17 cellular contexts compared by ENCODE assay signal in the genomic region with DNA sequence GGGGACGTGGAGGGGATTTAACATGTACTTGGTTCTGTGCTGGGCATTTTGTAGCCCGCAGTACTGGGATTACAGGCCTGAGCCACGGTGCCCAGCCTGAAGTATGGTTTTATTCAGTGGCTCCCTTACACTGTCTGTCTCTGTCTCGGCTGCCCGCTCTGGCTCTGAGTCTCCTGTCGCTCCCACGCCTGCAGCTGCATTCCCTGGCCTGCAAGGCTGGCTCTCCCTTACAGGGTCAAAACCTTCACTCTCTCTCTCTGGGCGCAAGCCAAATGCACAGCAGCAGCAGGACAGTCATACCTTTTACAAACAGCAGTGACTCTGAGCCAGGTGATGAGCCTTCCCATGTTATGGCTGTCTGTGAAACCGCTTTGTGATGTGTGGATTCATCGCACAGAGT.
DNase-seq lines count a peak whose midpoint lies in the region; ATAC-seq and TF ChIP-seq lines count a peak whose summit lies in the region.
"Had no signal": no experiment of that assay in that cellular context is flagged by ENCODE, and none has a peak within 500 bp of the region (broad histone marks: within the 10 kb centered on the region; RNA-seq: fewer than 3 reads in every experiment).

No MANE protein-coding gene starts in this region.

- intact Hi-C loops in mammary epithelial cell (cut with micrococcal nuclease) (no loop called here), heart left ventricle (cut with DNase I) (loop anchor here in 4 of 10 donors (2.0 to 10.0 kb wide), 4 partner anchors 51 to 64 kb away; no protein-coding TSS in a partner anchor)

- no peak overlapping the region for H3K4me3 ChIP-seq in mammary epithelial cell (replicated peaks in 1 of 3; ENCODE audit: insufficient read depth in 1 of 3, low read depth in 2 of 3, low read length in 3 of 3)
- no peak overlapping the region for H3K4me3 ChIP-seq in heart left ventricle
- H3K4me3 ChIP-seq: upper lobe of left lung had no signal

- in situ Hi-C loops in mammary epithelial cell (cut with MboI; ENCODE audit: low sequenced_read_pairs in 2 of 2): no loop called here

- H4K20me1 ChIP-seq in mammary epithelial cell (ENCODE audit: insufficient read depth, low read length): no peaks in the 10 kb centered on the region

- no peak overlapping the region for H3K4me2 ChIP-seq in mammary epithelial cell (ENCODE audit: insufficient read depth, low read depth, low read length)

- H3K27ac ChIP-seq in mammary epithelial cell (ENCODE audit: insufficient read depth, low read depth, low read length) (no peak overlapping the region), heart left ventricle (peak overlapping the region; percentile 57 to 96 (median 79)), substantia nigra (ENCODE audit: low read depth, low read length, poor library complexity, severe bottlenecking) (peak overlapping the region; percentile 70)

- CTCF ChIA-PET in mammary epithelial cell (lab: Charles Lee; ENCODE audit: low non-redundant PET): no interaction called here

- H2AFZ ChIP-seq in mammary epithelial cell (ENCODE audit: low read depth, low read length): peak overlapping the region; percentile 64

- H3K4me1 ChIP-seq in mammary epithelial cell (ENCODE audit: insufficient read depth, low read length) (peaks cover 17% of the 10 kb centered on the region), heart left ventricle (peaks cover 6 to 38% (median 23%) of the 10 kb centered on the region in 12 donors)
- H3K4me1 ChIP-seq: upper lobe of left lung had no signal

- BruUV-seq in mammary epithelial cell (replicated peaks; lab: Mats Ljungman, UMichigan): no TSS peak

- H3K9me3 ChIP-seq in mammary epithelial cell (replicated peaks; ENCODE audit: insufficient read depth, low read length) (no peaks in the 10 kb centered on the region), heart left ventricle (no peaks in the 10 kb centered on the region)
- H3K9me3 ChIP-seq: upper lobe of left lung had no signal

- 28% methylated on average over 10 of the region's 10 CpGs for WGBS in mammary epithelial cell (ENCODE audit: low coverage, missing lambda C conversion rate)
- 62 to 71% (median 66%) methylated on average over 10 of the region's 10 CpGs for WGBS in heart left ventricle, 4 donors

- peak; percentile 45 to 80 (median 69) for ATAC-seq in heart left ventricle
- ATAC-seq: activated T-cell treated with anti-CD3 and anti-CD28 coated beads, Interleukin-2, amount 50 U/mL, for 4 hours; HCT116; PC-3; SK-N-SH treated with all-trans-retinoic acid at 6 μM for 48 hours had no signal

- no peak for TF ChIP-seq POLR2A in heart left ventricle (IDR thresholded peaks at IDR 0.05)

- H3K9ac ChIP-seq in mammary epithelial cell (ENCODE audit: insufficient read depth, low read length): no peak overlapping the region

- H3K27me3 ChIP-seq in mammary epithelial cell (ENCODE audit: insufficient read depth, low read length): no peaks in the 10 kb centered on the region
- H3K27me3 ChIP-seq in heart left ventricle: no peaks in the 10 kb centered on the region
- H3K27me3 ChIP-seq: upper lobe of left lung had no signal

- dilution Hi-C loops in mammary epithelial cell (cut with HindIII; ENCODE audit: low sequenced_read_pairs): no loop called here

- H3K79me2 ChIP-seq in mammary epithelial cell (ENCODE audit: insufficient read depth, low read length): no peaks in the 10 kb centered on the region

- no peak for DNase-seq in mammary epithelial cell
- peak; percentile 69 to 86 (median 81) for DNase-seq in heart left ventricle
- peak; percentile 22 for DNase-seq in midbrain (lab: John Stamatoyannopoulos, UW)
- DNase-seq in substantia nigra (lab: John Stamatoyannopoulos, UW): peak in 23 of 49 donors; percentile 13 to 71 (median 34)
- no peak for DNase-seq in DMS114 treated with DMSO at 0.1 percent for 48 hours (lab: John Stamatoyannopoulos, UW; ENCODE audit: unreplicated experiment)
- DNase-seq in NCI-H2171 treated with DMSO at 0.1 percent for 48 hours (lab: John Stamatoyannopoulos, UW): no peak
- DNase-seq in GDM1 (lab: John Stamatoyannopoulos, UW): no peak
- DNase-seq in hepatic stellate cell (ENCODE audit: low spot score): no peak
- DNase-seq: activated CD4-positive, alpha-beta T cell treated with anti-CD3 and anti-CD28 coated beads, Interleukin-2, amount 50 U/mL, for 4 hours; activated naive CD8-positive, alpha-beta T cell treated with anti-CD3 and anti-CD28 coated beads, Interleukin-2, amount 10 ng/mL, durations not matched to agents 7 days and 5 days; activated T-cell treated with anti-CD3 and anti-CD28 coated beads, Interleukin-2, amount 50 U/mL, for 4 hours; NCI-H2029; NCI-H526; PC-3; upper lobe of left lung had no signal

- no peak for TF ChIP-seq CTCF in mammary epithelial cell (conservative IDR thresholded peaks at IDR 0.05 in 1 of 2, IDR thresholded peaks at IDR 0.05 in 1 of 2; ENCODE audit: extremely low read depth in 1 of 2, insufficient read depth in 1 of 2, low read depth in 1 of 2, low read length in 2 of 2)
- TF ChIP-seq CTCF in heart left ventricle (IDR thresholded peaks at IDR 0.05): no peak

- H3K36me3 ChIP-seq in mammary epithelial cell (ENCODE audit: insufficient read depth, low read length): no peaks in the 10 kb centered on the region
- H3K36me3 ChIP-seq in heart left ventricle: no peaks in the 10 kb centered on the region
- H3K36me3 ChIP-seq: upper lobe of left lung had no signal

Comparison
In these comparisons a context has a peak if more than half of its experiments do, and no peak if none do; other contexts are left out.
1. DNase-seq: peak in heart left ventricle (5 of 5) and midbrain (single experiment); none in mammary epithelial cell (single experiment), DMS114 treated with DMSO at 0.1 percent for 48 hours (single experiment), NCI-H2171 treated with DMSO at 0.1 percent for 48 hours (single experiment), GDM1 (single experiment) and hepatic stellate cell (single experiment).